17 cellular contexts compared by ENCODE assay signal in genomic region chr16:62711797-62712196, GRCh38.
DNase-seq lines count a peak whose midpoint lies in the region; ATAC-seq and TF ChIP-seq lines count a peak whose summit lies in the region.
"Had no signal": no experiment of that assay in that cellular context is flagged by ENCODE, and none has a peak within 500 bp of the region (broad histone marks: within the 10 kb centered on the region; RNA-seq: fewer than 3 reads in every experiment).

No MANE protein-coding gene starts in this region.

- no peak overlapping the region for H3K27ac ChIP-seq in C4-2B

- TF ChIP-seq CTCF in C4-2B (conservative IDR thresholded peaks at IDR 0.05) (peak; percentile 25), GM12875 (IDR thresholded peaks at IDR 0.05; ENCODE audit: borderline replicate concordance, insufficient read depth, low read depth, low read length) (peak; percentile 23; the same call in 1 of the 2 replicates)

- H3K4me3 ChIP-seq in GM12875 (ENCODE audit: low read depth, low read length): no peak overlapping the region

- DNase-seq in RPMI8226 (peak; percentile 9), iPS-NIHi11 (ENCODE audit: low spot score) (peak; percentile 26), D341Med (ENCODE audit: low spot score) (no peak), UCSD-AML1 (lab: John Stamatoyannopoulos, UW; ENCODE audit: unreplicated experiment) (no peak)
- DNase-seq: CD4-positive, alpha-beta memory T cell; IMR-90; Kasumi-1; MM.1S; NCI-H1105 treated with DMSO at 0.1 percent for 48 hours; NCI-H187; NCI-H345; NCI-H526; OCI-M1; SW 1271 had no signal

- ATAC-seq in HG02884 (IDR thresholded peaks at IDR 0.05; ENCODE audit: unreplicated experiment): no peak

Comparison
In these comparisons a context has a peak if more than half of its experiments do, and no peak if none do; other contexts are left out.
1. DNase-seq: peak in RPMI8226 (single experiment) and iPS-NIHi11 (single experiment); none in D341Med (single experiment) and UCSD-AML1 (single experiment).